22 cellular contexts compared by ENCODE assay signal in genomic region chr15:77504871-77505270, GRCh38.
"Had no signal": no experiment of that assay in that cellular context is flagged by ENCODE, and none has a peak within 500 bp of the region (broad histone marks: within the 10 kb centered on the region; RNA-seq: fewer than 3 reads in every experiment).

No MANE protein-coding gene starts in this region.

- H3K4me1 ChIP-seq: uterus had no signal

- H3K9me3 ChIP-seq: esophagus squamous epithelium, gastroesophageal sphincter, ovary, right atrium auricular region, stomach, thyroid gland, upper lobe of left lung, uterus had no signal

- H3K4me3 Mint-ChIP-seq: dendritic cell treated with granulocyte-macrophage colony-stimulating factor and Interleukin-4, amounts not matched to agents 40 ng/mL and 50 ng/mL, for 4 days; immature natural killer cell; naive B cell; nephron had no signal

- H3K27me3 Mint-ChIP-seq: naive B cell had no signal

- H3K27ac ChIP-seq: esophagus squamous epithelium, gastroesophageal sphincter, ovary, right atrium auricular region, stomach, thyroid gland, uterus had no signal

- H3K36me3 ChIP-seq: esophagus squamous epithelium, gastroesophageal sphincter, ovary, right atrium auricular region, stomach, thyroid gland, upper lobe of left lung, uterus had no signal

- H3K36me3 Mint-ChIP-seq: naive B cell had no signal

- H3K27me3 ChIP-seq: esophagus squamous epithelium, gastroesophageal sphincter, ovary, right atrium auricular region, stomach, thyroid gland, upper lobe of left lung, uterus had no signal

- H3K4me3 ChIP-seq: esophagus squamous epithelium, gastroesophageal sphincter, lung, ovary, right atrium auricular region, stomach, thyroid gland, upper lobe of left lung, uterus had no signal

- DNase-seq: esophagus squamous epithelium; foreskin fibroblast; glutamatergic neuron; immature natural killer cell; left cardiac atrium; left ventricle myocardium superior; mesendoderm; naive B cell; ovary; stimulated activated CD4-positive, alpha-beta T cell treated with anti-CD3 and anti-CD28 coated beads, Interleukin-12 subunit alpha, Interleukin-12 subunit beta, amount 100 ng/mL, for 4 hours; stimulated activated naive CD4-positive, alpha-beta T cell; uterus had no signal

- H3K9me3 Mint-ChIP-seq: dendritic cell treated with granulocyte-macrophage colony-stimulating factor and Interleukin-4, amounts not matched to agents 40 ng/mL and 50 ng/mL, for 4 days; naive B cell; nephron had no signal

- FAIRE-seq: colon, small intestine had no signal

- H3K27ac Mint-ChIP-seq: dendritic cell treated with granulocyte-macrophage colony-stimulating factor and Interleukin-4, amounts not matched to agents 40 ng/mL and 50 ng/mL, for 4 days; immature natural killer cell had no signal

- ATAC-seq: gastroesophageal sphincter, left cardiac atrium, left ventricle myocardium superior had no signal
